1 cellular context compared by ENCODE assay signal in the genomic region with DNA sequence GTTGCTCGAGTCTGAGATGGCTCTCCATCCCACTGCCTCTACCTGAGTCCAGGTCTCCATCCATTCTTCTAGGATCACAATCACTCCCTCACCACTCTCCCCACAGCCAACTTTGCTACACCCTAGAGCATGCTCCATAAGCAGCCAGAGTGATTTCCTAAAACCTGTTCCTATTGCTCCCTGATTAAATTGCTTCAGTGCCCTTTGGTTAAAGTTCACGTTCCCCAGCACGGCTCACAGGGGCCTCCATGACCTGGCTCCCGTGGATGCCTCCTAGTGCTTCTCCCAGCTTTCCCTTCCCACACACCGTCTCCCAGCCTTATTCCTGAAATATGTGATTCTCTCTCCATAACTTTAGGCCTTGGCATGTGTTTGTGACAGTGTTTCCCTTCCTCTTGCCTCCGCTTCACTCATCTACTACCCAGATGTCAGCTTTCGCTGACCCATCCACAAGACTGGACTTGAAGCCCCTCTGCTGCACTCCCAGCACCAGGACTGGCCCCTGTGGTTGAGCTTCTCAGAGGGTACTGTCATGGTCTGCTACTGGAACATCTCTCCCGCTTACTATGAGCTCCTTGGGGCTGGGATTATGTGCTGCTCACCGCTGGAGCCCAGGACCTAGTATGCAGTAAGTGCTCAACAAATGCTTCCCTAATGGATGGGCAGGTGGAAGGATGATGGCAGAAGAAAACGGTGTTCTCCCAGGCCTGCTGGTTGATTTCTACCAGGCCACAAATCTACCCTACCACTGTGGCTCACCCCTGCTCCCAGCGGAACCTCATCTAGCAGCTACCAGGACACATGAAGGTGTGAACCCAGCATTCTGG.
TF ChIP-seq lines count a peak whose summit lies in the region.

No MANE protein-coding gene starts in this region.

TF ChIP-seq in K562, 482 proteins besides CTCF, POLR2A, EP300 and RAD21:
- TF ChIP-seq NR4A1 (CRISPR knock-in tag; IDR thresholded peaks at IDR 0.05) (no peak), NR4A1 (tag; IDR thresholded peaks at IDR 0.05) (no peak; the same call in 1 of the 2 replicates), HCFC1 (IDR thresholded peaks at IDR 0.05; ENCODE audit: low read depth, low read length) (no peak), GATAD2A (IDR thresholded peaks at IDR 0.05) (0 out of 2 replicates have a peak, but pooled peaks have one; percentile 7), ZKSCAN8 (CRISPR knock-in tag; IDR thresholded peaks at IDR 0.05) (peak; percentile 96), SIX5 (IDR thresholded peaks at IDR 0.05; ENCODE audit: borderline replicate concordance in 1 of 2, insufficient read depth in 1 of 2, low read depth in 1 of 2, low read length in 2 of 2) (no peak), ZKSCAN1 (IDR thresholded peaks at IDR 0.05; ENCODE audit: low read depth, low read length) (no peak), ELF4 (CRISPR knock-in tag; IDR thresholded peaks at IDR 0.05) (peak; percentile 2; the same call in 1 of the 2 replicates), RUNX1 (IDR thresholded peaks at IDR 0.05; ENCODE audit: low read depth) (0 out of 2 replicates have a peak, but pooled peaks have one; percentile 11), DMBX1 (CRISPR knock-in tag; IDR thresholded peaks at IDR 0.05; ENCODE audit: borderline replicate concordance) (peak; percentile 48; the same call in 1 of the 2 replicates), MXI1 (IDR thresholded peaks at IDR 0.05; ENCODE audit: low read depth, low read length) (0 out of 2 replicates have a peak, but pooled peaks have one; percentile 41), ZNF75A (CRISPR knock-in tag; IDR thresholded peaks at IDR 0.05) (no peak)
- TF ChIP-seq, protein P1, sequence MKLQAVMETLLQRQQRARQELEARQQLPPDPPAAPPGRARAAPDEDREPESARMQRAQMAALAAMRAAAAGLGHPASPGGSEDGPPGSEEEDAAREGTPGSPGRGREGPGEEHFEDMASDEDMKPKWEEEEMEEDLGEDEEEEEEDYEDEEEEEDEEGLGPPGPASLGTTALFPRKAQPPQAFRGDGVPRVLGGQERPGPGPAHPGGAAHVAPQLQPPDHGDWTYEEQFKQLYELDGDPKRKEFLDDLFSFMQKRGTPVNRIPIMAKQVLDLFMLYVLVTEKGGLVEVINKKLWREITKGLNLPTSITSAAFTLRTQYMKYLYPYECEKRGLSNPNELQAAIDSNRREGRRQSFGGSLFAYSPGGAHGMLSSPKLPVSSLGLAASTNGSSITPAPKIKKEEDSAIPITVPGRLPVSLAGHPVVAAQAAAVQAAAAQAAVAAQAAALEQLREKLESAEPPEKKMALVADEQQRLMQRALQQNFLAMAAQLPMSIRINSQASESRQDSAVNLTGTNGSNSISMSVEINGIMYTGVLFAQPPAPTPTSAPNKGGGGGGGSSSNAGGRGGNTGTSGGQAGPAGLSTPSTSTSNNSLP (IDR thresholded peaks at IDR 0.05; ENCODE audit: borderline replicate concordance, low read depth, low read length) = no peak
- TF ChIP-seq, protein P2, sequence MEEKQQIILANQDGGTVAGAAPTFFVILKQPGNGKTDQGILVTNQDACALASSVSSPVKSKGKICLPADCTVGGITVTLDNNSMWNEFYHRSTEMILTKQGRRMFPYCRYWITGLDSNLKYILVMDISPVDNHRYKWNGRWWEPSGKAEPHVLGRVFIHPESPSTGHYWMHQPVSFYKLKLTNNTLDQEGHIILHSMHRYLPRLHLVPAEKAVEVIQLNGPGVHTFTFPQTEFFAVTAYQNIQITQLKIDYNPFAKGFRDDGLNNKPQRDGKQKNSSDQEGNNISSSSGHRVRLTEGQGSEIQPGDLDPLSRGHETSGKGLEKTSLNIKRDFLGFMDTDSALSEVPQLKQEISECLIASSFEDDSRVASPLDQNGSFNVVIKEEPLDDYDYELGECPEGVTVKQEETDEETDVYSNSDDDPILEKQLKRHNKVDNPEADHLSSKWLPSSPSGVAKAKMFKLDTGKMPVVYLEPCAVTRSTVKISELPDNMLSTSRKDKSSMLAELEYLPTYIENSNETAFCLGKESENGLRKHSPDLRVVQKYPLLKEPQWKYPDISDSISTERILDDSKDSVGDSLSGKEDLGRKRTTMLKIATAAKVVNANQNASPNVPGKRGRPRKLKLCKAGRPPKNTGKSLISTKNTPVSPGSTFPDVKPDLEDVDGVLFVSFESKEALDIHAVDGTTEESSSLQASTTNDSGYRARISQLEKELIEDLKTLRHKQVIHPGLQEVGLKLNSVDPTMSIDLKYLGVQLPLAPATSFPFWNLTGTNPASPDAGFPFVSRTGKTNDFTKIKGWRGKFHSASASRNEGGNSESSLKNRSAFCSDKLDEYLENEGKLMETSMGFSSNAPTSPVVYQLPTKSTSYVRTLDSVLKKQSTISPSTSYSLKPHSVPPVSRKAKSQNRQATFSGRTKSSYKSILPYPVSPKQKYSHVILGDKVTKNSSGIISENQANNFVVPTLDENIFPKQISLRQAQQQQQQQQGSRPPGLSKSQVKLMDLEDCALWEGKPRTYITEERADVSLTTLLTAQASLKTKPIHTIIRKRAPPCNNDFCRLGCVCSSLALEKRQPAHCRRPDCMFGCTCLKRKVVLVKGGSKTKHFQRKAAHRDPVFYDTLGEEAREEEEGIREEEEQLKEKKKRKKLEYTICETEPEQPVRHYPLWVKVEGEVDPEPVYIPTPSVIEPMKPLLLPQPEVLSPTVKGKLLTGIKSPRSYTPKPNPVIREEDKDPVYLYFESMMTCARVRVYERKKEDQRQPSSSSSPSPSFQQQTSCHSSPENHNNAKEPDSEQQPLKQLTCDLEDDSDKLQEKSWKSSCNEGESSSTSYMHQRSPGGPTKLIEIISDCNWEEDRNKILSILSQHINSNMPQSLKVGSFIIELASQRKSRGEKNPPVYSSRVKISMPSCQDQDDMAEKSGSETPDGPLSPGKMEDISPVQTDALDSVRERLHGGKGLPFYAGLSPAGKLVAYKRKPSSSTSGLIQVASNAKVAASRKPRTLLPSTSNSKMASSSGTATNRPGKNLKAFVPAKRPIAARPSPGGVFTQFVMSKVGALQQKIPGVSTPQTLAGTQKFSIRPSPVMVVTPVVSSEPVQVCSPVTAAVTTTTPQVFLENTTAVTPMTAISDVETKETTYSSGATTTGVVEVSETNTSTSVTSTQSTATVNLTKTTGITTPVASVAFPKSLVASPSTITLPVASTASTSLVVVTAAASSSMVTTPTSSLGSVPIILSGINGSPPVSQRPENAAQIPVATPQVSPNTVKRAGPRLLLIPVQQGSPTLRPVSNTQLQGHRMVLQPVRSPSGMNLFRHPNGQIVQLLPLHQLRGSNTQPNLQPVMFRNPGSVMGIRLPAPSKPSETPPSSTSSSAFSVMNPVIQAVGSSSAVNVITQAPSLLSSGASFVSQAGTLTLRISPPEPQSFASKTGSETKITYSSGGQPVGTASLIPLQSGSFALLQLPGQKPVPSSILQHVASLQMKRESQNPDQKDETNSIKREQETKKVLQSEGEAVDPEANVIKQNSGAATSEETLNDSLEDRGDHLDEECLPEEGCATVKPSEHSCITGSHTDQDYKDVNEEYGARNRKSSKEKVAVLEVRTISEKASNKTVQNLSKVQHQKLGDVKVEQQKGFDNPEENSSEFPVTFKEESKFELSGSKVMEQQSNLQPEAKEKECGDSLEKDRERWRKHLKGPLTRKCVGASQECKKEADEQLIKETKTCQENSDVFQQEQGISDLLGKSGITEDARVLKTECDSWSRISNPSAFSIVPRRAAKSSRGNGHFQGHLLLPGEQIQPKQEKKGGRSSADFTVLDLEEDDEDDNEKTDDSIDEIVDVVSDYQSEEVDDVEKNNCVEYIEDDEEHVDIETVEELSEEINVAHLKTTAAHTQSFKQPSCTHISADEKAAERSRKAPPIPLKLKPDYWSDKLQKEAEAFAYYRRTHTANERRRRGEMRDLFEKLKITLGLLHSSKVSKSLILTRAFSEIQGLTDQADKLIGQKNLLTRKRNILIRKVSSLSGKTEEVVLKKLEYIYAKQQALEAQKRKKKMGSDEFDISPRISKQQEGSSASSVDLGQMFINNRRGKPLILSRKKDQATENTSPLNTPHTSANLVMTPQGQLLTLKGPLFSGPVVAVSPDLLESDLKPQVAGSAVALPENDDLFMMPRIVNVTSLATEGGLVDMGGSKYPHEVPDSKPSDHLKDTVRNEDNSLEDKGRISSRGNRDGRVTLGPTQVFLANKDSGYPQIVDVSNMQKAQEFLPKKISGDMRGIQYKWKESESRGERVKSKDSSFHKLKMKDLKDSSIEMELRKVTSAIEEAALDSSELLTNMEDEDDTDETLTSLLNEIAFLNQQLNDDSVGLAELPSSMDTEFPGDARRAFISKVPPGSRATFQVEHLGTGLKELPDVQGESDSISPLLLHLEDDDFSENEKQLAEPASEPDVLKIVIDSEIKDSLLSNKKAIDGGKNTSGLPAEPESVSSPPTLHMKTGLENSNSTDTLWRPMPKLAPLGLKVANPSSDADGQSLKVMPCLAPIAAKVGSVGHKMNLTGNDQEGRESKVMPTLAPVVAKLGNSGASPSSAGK (IDR thresholded peaks at IDR 0.05) = peak; percentile 85
- TF ChIP-seq, protein P3, sequence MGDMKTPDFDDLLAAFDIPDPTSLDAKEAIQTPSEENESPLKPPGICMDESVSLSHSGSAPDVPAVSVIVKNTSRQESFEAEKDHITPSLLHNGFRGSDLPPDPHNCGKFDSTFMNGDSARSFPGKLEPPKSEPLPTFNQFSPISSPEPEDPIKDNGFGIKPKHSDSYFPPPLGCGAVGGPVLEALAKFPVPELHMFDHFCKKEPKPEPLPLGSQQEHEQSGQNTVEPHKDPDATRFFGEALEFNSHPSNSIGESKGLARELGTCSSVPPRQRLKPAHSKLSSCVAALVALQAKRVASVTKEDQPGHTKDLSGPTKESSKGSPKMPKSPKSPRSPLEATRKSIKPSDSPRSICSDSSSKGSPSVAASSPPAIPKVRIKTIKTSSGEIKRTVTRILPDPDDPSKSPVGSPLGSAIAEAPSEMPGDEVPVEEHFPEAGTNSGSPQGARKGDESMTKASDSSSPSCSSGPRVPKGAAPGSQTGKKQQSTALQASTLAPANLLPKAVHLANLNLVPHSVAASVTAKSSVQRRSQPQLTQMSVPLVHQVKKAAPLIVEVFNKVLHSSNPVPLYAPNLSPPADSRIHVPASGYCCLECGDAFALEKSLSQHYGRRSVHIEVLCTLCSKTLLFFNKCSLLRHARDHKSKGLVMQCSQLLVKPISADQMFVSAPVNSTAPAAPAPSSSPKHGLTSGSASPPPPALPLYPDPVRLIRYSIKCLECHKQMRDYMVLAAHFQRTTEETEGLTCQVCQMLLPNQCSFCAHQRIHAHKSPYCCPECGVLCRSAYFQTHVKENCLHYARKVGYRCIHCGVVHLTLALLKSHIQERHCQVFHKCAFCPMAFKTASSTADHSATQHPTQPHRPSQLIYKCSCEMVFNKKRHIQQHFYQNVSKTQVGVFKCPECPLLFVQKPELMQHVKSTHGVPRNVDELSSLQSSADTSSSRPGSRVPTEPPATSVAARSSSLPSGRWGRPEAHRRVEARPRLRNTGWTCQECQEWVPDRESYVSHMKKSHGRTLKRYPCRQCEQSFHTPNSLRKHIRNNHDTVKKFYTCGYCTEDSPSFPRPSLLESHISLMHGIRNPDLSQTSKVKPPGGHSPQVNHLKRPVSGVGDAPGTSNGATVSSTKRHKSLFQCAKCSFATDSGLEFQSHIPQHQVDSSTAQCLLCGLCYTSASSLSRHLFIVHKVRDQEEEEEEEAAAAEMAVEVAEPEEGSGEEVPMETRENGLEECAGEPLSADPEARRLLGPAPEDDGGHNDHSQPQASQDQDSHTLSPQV (IDR thresholded peaks at IDR 0.05) = peak; percentile 87; the same call in 1 of the 2 replicates
- TF ChIP-seq, protein P4, sequence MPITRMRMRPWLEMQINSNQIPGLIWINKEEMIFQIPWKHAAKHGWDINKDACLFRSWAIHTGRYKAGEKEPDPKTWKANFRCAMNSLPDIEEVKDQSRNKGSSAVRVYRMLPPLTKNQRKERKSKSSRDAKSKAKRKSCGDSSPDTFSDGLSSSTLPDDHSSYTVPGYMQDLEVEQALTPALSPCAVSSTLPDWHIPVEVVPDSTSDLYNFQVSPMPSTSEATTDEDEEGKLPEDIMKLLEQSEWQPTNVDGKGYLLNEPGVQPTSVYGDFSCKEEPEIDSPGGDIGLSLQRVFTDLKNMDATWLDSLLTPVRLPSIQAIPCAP (CRISPR knock-in tag; IDR thresholded peaks at IDR 0.05; ENCODE audit: borderline replicate concordance) = no peak
